Comparison of ENCODE assay signal across 11 cellular contexts in genomic region chr3:24004171-24004938, GRCh38.
DNase-seq lines count a peak whose midpoint lies in the region; ATAC-seq, FAIRE-seq and TF ChIP-seq lines count a peak whose summit lies in the region.
"Had no signal": no experiment of that assay in that cellular context is flagged by ENCODE, and none has a peak within 500 bp of the region (broad histone marks: within the 10 kb centered on the region; RNA-seq: fewer than 3 reads in every experiment).

No MANE protein-coding gene starts in this region.

- peak; percentile 95 for ATAC-seq in GM18870 (IDR thresholded peaks at IDR 0.05; ENCODE audit: unreplicated experiment)
- ATAC-seq in GM21526 (IDR thresholded peaks at IDR 0.05; ENCODE audit: low FRiP score, unreplicated experiment), result peak; percentile 66
- peak; percentile 95 for ATAC-seq in HG03196 (IDR thresholded peaks at IDR 0.05; ENCODE audit: unreplicated experiment)

- in situ Hi-C loops in GM13976 (cut with MboI; ENCODE audit: low sequenced_read_pairs, unreplicated experiment), result no loop called here

- no peak for TF ChIP-seq CTCF in GM13976 (IDR thresholded peaks at IDR 0.05; ENCODE audit: borderline replicate concordance, control extremely low read depth, extremely low read depth, insufficient read depth, missing control alignments)

- no peak for FAIRE-seq in RCC 7860 (lab: Jason Lieb, UNC)

- H3K27ac ChIP-seq in epithelial cell of prostate, result peak overlapping the region; percentile 63

- DNase-seq in epithelial cell of prostate (ENCODE audit: low read depth, low spot score) (no peak), D341Med (ENCODE audit: low spot score) (no peak), RCC 7860 (ENCODE audit: low spot score) (no peak), NCI-H446 (lab: John Stamatoyannopoulos, UW) (no peak), GM13976 (ENCODE audit: low spot score) (no peak)
- DNase-seq: mesenchymal stem cell, NCI-H2107, SW 1271 had no signal
